Comparison of ENCODE assay signal across 22 cellular contexts in genomic region chr9:129230302-129230701, GRCh38.
"Had no signal": no experiment of that assay in that cellular context is flagged by ENCODE, and none has a peak within 500 bp of the region (broad histone marks: within the 10 kb centered on the region; RNA-seq: fewer than 3 reads in every experiment).

No MANE protein-coding gene starts in this region.

- DNase-seq: activated CD4-positive, alpha-beta T cell treated with anti-CD3 and anti-CD28 coated beads, Interleukin-2, amount 10 ng/mL, durations not matched to agents 7 days and 5 days; activated CD8-positive, alpha-beta memory T cell treated with anti-CD3 and anti-CD28 coated beads for 24 hours; activated CD8-positive, alpha-beta memory T cell treated with anti-CD3 and anti-CD28 coated beads, Interleukin-2, amount 50 U/mL, for 48 hours; activated effector memory CD4-positive, alpha-beta T cell treated with anti-CD3 and anti-CD28 coated beads, Interleukin-2, amount 50 U/mL, for 16 hours; activated T-cell treated with anti-CD3 and anti-CD28 coated beads, Interleukin-2, amount 50 U/mL, for 48 hours; amygdala; dorsolateral prefrontal cortex; endodermal cell; hypothalamus; left colon; nephron progenitor cell; stimulated activated naive CD8-positive, alpha-beta T cell treated with anti-CD3 and anti-CD28 coated beads, Interleukin-15, amount 100 ng/mL, for 72 hours had no signal

- H3K36me3 Mint-ChIP-seq: mesothelial cell of epicardium, type B pancreatic cell had no signal

- H3K4me3 ChIP-seq: cardiac muscle cell, dorsolateral prefrontal cortex, lower lobe of right lung, prostate gland, right atrium auricular region, suprapubic skin had no signal

- H3K27me3 ChIP-seq: cardiac muscle cell, dorsolateral prefrontal cortex, right atrium auricular region, suprapubic skin had no signal

- H3K36me3 ChIP-seq: cardiac muscle cell, lower lobe of right lung, prostate gland, right atrium auricular region, suprapubic skin had no signal

- H3K4me1 ChIP-seq: prostate gland had no signal

- ATAC-seq: activated naive CD4-positive, alpha-beta T cell treated with anti-CD3 and anti-CD28 coated beads, Interleukin-2, amount 50 U/mL, for 72 hours; left colon; lower lobe of right lung; stimulated activated naive CD8-positive, alpha-beta T cell treated with anti-CD3 and anti-CD28 coated beads, Interleukin-15, amount 100 ng/mL, for 72 hours had no signal

- H3K4me3 Mint-ChIP-seq: activated CD4-positive, alpha-beta T cell treated with anti-CD3 and anti-CD28 coated beads, Interleukin-2, amount 10 ng/mL, durations not matched to agents 7 days and 5 days; endodermal cell; mesothelial cell of epicardium; nephron progenitor cell; stimulated activated naive CD8-positive, alpha-beta T cell treated with anti-CD3 and anti-CD28 coated beads, Interleukin-15, amount 100 ng/mL, for 72 hours; T-helper 1 cell treated with Interleukin-12 subunit alpha and Interleukin-12 subunit beta and Interleukin-4 antibody, amounts not matched to agents 30 μg/mL and 1 μg/mL, for 36 hours; type B pancreatic cell had no signal

- H3K9me3 Mint-ChIP-seq: endodermal cell, type B pancreatic cell had no signal

- H3K9me3 ChIP-seq: lower lobe of right lung, prostate gland, suprapubic skin had no signal

- H3K27me3 Mint-ChIP-seq: activated CD4-positive, alpha-beta T cell treated with anti-CD3 and anti-CD28 coated beads, Interleukin-2, amount 10 ng/mL, durations not matched to agents 7 days and 5 days; stimulated activated naive CD8-positive, alpha-beta T cell treated with anti-CD3 and anti-CD28 coated beads, Interleukin-15, amount 100 ng/mL, for 72 hours; type B pancreatic cell had no signal

- H3K27ac Mint-ChIP-seq: endodermal cell; nephron progenitor cell; stimulated activated naive CD8-positive, alpha-beta T cell treated with anti-CD3 and anti-CD28 coated beads, Interleukin-15, amount 100 ng/mL, for 72 hours; T-helper 1 cell treated with Interleukin-12 subunit alpha and Interleukin-12 subunit beta and Interleukin-4 antibody, amounts not matched to agents 30 μg/mL and 1 μg/mL, for 36 hours had no signal

- H3K27ac ChIP-seq: dorsolateral prefrontal cortex, epithelial cell of prostate, lower lobe of right lung, prostate gland, suprapubic skin had no signal
